8 cellular contexts compared by ENCODE assay signal in genomic region chr6:87701676-87702588, GRCh38. TPM values are rescaled to one million over a fixed set of nuclear protein-coding genes. Genes with fewer than 3 reads are reported as not detected.
DNase-seq lines count a peak whose midpoint lies in the region; ATAC-seq lines count a peak whose summit lies in the region.

Gene AKIRIN2, minus strand, starts transcription at chr6:87702233. Its CDS starts 549 bp downstream, at chr6:87701684.

- ATAC-seq in GM19023 (IDR thresholded peaks at IDR 0.05; ENCODE audit: unreplicated experiment) = peak; percentile 63
- ATAC-seq in HG03280 (IDR thresholded peaks at IDR 0.05; ENCODE audit: unreplicated experiment) = peak; percentile 57

- no peaks in the 10 kb centered on the region for H3K36me3 Mint-ChIP-seq in immature natural killer cell

- peak within 1 kb of the TSS; percentile 94 to 100 (median 95) for H3K27ac Mint-ChIP-seq in immature natural killer cell

- peak; percentile 92 for DNase-seq in AG08396 (ENCODE audit: low spot score)
- peak; percentile 96 for DNase-seq in NCI-H345 treated with DMSO at 0.1 percent for 48 hours (lab: John Stamatoyannopoulos, UW; ENCODE audit: unreplicated experiment)
- peak; percentile 90 to 93 (median 92) for DNase-seq in activated CD4-positive, CD25-positive, alpha-beta regulatory T cell (lab: John Stamatoyannopoulos, UW)
- peak; percentile 99 for DNase-seq in central memory CD4-positive, alpha-beta T cell
- peak; percentile 99 for DNase-seq in immature natural killer cell
- DNase-seq in smooth muscle cell of the brain vasculature (ENCODE audit: low read depth, low spot score) = peak; percentile 99

- peak within 1 kb of the TSS; percentile 91 to 100 (median 98) for H3K4me3 Mint-ChIP-seq in immature natural killer cell

- H3K27me3 Mint-ChIP-seq in immature natural killer cell (ENCODE audit: low read depth in 3 of 3) = peaks cover 8 to 19% (median 10%) of the 10 kb centered on the region in 3 donors

- H3K9me3 Mint-ChIP-seq in immature natural killer cell = no peaks in the 10 kb centered on the region

- H3K4me1 Mint-ChIP-seq in immature natural killer cell = peaks cover 50 to 53% of the 10 kb centered on the region in 2 donors

RNA-seq across cellular contexts. Expression of gene AKIRIN2, which starts in this region (rescaled TPM):
- 10 to 100 TPM; 35.6 to 53.8 (median 42.0) TPM for polyA plus RNA-seq in immature natural killer cell

Comparison
In these comparisons a context has a peak if more than half of its experiments do, and no peak if none do; other contexts are left out.
1. Peak in every context shown above with its lines: DNase-seq and ATAC-seq.